Comparison of ENCODE assay signal across 21 cellular contexts in genomic region chr13:21338156-21338555, GRCh38.
DNase-seq lines count a peak whose midpoint lies in the region; ATAC-seq and TF ChIP-seq lines count a peak whose summit lies in the region.
"Had no signal": no experiment of that assay in that cellular context is flagged by ENCODE, and none has a peak within 500 bp of the region (broad histone marks: within the 10 kb centered on the region; RNA-seq: fewer than 3 reads in every experiment).

No MANE protein-coding gene starts in this region.

- H4K20me1 ChIP-seq in SK-N-SH (ENCODE audit: insufficient read depth): no peaks in the 10 kb centered on the region

- ATAC-seq in SK-N-SH treated with all-trans-retinoic acid at 6 μM for 48 hours: 0 out of 3 replicates have a peak, but pooled peaks have one; percentile 26
- ATAC-seq in left lobe of liver: peak; percentile 42
- ATAC-seq in GM18870 (IDR thresholded peaks at IDR 0.05; ENCODE audit: unreplicated experiment): no peak
- no peak for ATAC-seq in GM21367 (IDR thresholded peaks at IDR 0.05; ENCODE audit: unreplicated experiment)
- ATAC-seq: activated naive CD4-positive, alpha-beta T cell treated with anti-CD3 and anti-CD28 coated beads, Interleukin-2, amount 50 U/mL, for 72 hours; activated T-cell treated with anti-CD3 and anti-CD28 coated beads, Interleukin-2, amount 50 U/mL, for 72 hours; left colon had no signal

- no peaks in the 10 kb centered on the region for H3K36me3 ChIP-seq in SK-N-SH (replicated peaks in 1 of 2; ENCODE audit: control insufficient read depth in 1 of 2, insufficient read depth in 2 of 2, low read length in 1 of 2)
- H3K36me3 ChIP-seq: colonic mucosa, SJSA1, uterus had no signal

- H3F3A ChIP-seq in SK-N-SH (replicated peaks; ENCODE audit: insufficient read depth): no peaks in the 10 kb centered on the region

- no peak overlapping the region for H3K9ac ChIP-seq in SK-N-SH

- H3K27me3 ChIP-seq in SK-N-SH (ENCODE audit: insufficient read depth): no peaks in the 10 kb centered on the region
- H3K27me3 ChIP-seq: colonic mucosa, foreskin keratinocyte, SJSA1, uterus had no signal

- no peak for DNase-seq in SK-N-SH
- peak; percentile 12 for DNase-seq in cerebellar cortex (ENCODE audit: low spot score)
- no peak for DNase-seq in left lobe of liver (ENCODE audit: low spot score)
- DNase-seq in RWPE1 (ENCODE audit: low spot score): no peak
- no peak for DNase-seq in effector CD8-positive, alpha-beta T cell (lab: John Stamatoyannopoulos, UW)
- DNase-seq: activated CD4-positive, CD25-positive, alpha-beta regulatory T cell treated with anti-CD3 and anti-CD28 coated beads, Interleukin-2, amount 50 U/mL, for 72 hours; activated CD8-positive, alpha-beta memory T cell treated with anti-CD3 and anti-CD28 coated beads for 24 hours; activated T-cell treated with anti-CD3 and anti-CD28 coated beads, Interleukin-2, amount 50 U/mL, for 72 hours; colonic mucosa; foreskin keratinocyte; left colon; midbrain; NCI-H1105; NCI-H748 treated with DMSO at 0.1 percent for 48 hours; stimulated activated CD4-positive, alpha-beta T cell treated with anti-CD3 and anti-CD28 coated beads, Interleukin-4, amount 100 ng/mL, for 24 hours; uterus had no signal

- H3K9me3 ChIP-seq in SK-N-SH: no peaks in the 10 kb centered on the region
- H3K9me3 ChIP-seq: colonic mucosa, SJSA1 had no signal

- CTCF ChIA-PET in SK-N-SH (lab: Yijun Ruan, JAX) (no interaction called here), RWPE1 (lab: Yijun Ruan, JAX) (interaction anchor here (1.4 kb wide), 1 partner anchor 41 kb away, joined by 3 read pairs; no protein-coding TSS in a partner anchor)

- no peaks in the 10 kb centered on the region for H3K4me1 ChIP-seq in SK-N-SH (ENCODE audit: control insufficient read depth in 1 of 2, insufficient read depth in 2 of 2, low read depth in 1 of 2, low read length in 1 of 2)
- H3K4me1 ChIP-seq: colonic mucosa, foreskin keratinocyte, SJSA1, uterus had no signal

- H3K79me2 ChIP-seq in SK-N-SH (ENCODE audit: insufficient read depth): no peaks in the 10 kb centered on the region

- H3K9me2 ChIP-seq in SK-N-SH: no peaks in the 10 kb centered on the region

- H2AFZ ChIP-seq in SK-N-SH (ENCODE audit: low read depth): no peak overlapping the region

- TF ChIP-seq EP300 in SK-N-SH (IDR thresholded peaks at IDR 0.05; ENCODE audit: borderline replicate concordance in 1 of 2, low read depth in 1 of 2, low read length in 1 of 2): no peak

- H3K4me2 ChIP-seq in SK-N-SH: no peak overlapping the region

- WGBS in SK-N-SH (ENCODE audit: low lambda C conversion rate): 49% methylated on average over 2 of the region's 6 CpGs

- no peak overlapping the region for H3K4me3 ChIP-seq in SK-N-SH (ENCODE audit: low read depth in 2 of 2, low read length in 1 of 2)
- H3K4me3 ChIP-seq: colonic mucosa, SJSA1, uterus had no signal

- H3K27ac ChIP-seq in SK-N-SH (ENCODE audit: low read depth in 2 of 2, low read length in 1 of 2) (no peak overlapping the region), RWPE1 (no peak overlapping the region)
- H3K27ac ChIP-seq: colonic mucosa, foreskin keratinocyte, SJSA1, uterus had no signal

- no peak for TF ChIP-seq RAD21 in SK-N-SH (IDR thresholded peaks at IDR 0.05; ENCODE audit: low read length)

- no peak for TF ChIP-seq CTCF in SK-N-SH (IDR thresholded peaks at IDR 0.05)
- no peak for TF ChIP-seq CTCF in RWPE1 (conservative IDR thresholded peaks at IDR 0.05; ENCODE audit: low read depth)

- POLR2A ChIA-PET in SK-N-SH (lab: Yijun Ruan, JAX) (no interaction called here), RWPE1 (lab: Yijun Ruan, JAX; ENCODE audit: low non-redundant PET) (no interaction called here)

TF ChIP-seq in SK-N-SH treated with all-trans-retinoic acid at 6 μM for 48 hours, 23 proteins besides CTCF, POLR2A, EP300 and RAD21 (continues in another document):
- TF ChIP-seq PATZ1 (CRISPR knock-in tag; IDR thresholded peaks at IDR 0.05; ENCODE audit: borderline replicate concordance) (no peak), TCF4 (CRISPR knock-in tag; IDR thresholded peaks at IDR 0.05; ENCODE audit: borderline replicate concordance) (no peak), BACH2 (CRISPR knock-in tag; IDR thresholded peaks at IDR 0.05; ENCODE audit: borderline replicate concordance) (no peak), CSDC2 (CRISPR knock-in tag; IDR thresholded peaks at IDR 0.05) (no peak), CREB5 (CRISPR knock-in tag; IDR thresholded peaks at IDR 0.05; ENCODE audit: low read depth) (no peak), RARB (CRISPR knock-in tag; IDR thresholded peaks at IDR 0.05) (no peak), ZNF8 (CRISPR knock-in tag; IDR thresholded peaks at IDR 0.05) (no peak)

TF ChIP-seq in SK-N-SH, 30 proteins besides CTCF, POLR2A, EP300 and RAD21:
- TF ChIP-seq FOXJ3 (CRISPR knock-in tag; IDR thresholded peaks at IDR 0.05): no peak
- no peak for TF ChIP-seq FOXM1 (IDR thresholded peaks at IDR 0.05; ENCODE audit: low read depth)
- TF ChIP-seq POLR2AphosphoS5 (IDR thresholded peaks at IDR 0.05; ENCODE audit: low read depth, low read length): no peak
- no peak for TF ChIP-seq MAX (IDR thresholded peaks at IDR 0.05; ENCODE audit: low read depth)
- TF ChIP-seq ZBTB33 (IDR thresholded peaks at IDR 0.05; ENCODE audit: borderline replicate concordance, low read depth): no peak
- TF ChIP-seq TCF12 (IDR thresholded peaks at IDR 0.05): no peak
- no peak for TF ChIP-seq REST (IDR thresholded peaks at IDR 0.05; ENCODE audit: low read depth, low read length)
- TF ChIP-seq PBX3 (IDR thresholded peaks at IDR 0.05): no peak
- TF ChIP-seq MEF2A (IDR thresholded peaks at IDR 0.05; ENCODE audit: borderline replicate concordance, low read depth): no peak

Comparison
In these comparisons a context has a peak if more than half of its experiments do, and no peak if none do; other contexts are left out.
1. ATAC-seq: peak in SK-N-SH treated with all-trans-retinoic acid at 6 μM for 48 hours (single experiment) and left lobe of liver (single experiment); none in GM18870 (single experiment) and GM21367 (single experiment).